1 cellular context compared by ENCODE assay signal in the genomic region with DNA sequence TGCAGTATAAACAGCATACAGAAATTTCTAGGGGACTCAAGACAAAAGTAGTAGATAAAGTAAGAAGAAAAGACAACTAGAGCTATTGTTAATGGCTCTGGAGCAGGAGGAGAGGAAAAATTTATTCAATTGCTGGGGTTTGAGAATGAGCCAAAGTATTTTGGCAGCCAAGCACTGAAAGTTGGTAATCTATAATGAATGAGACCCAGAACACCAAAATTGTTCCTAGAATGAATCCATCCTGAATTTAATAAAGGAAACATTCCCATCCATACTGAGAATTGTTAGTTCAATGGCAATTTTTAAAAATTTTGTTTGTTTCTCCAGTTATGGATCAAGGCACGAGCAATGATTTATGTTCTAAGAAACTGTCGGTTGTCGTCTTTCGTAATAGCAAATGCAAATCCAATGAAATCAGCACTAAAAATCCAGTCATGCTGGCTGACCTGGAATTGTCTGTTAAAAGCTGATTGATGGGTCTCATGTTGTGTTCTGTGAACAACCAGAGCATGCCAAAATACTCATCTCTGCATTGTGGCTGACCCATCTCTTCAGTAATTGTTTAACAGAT.
TF ChIP-seq lines count a peak whose summit lies in the region.

No MANE protein-coding gene starts in this region.

TF ChIP-seq in HepG2, 621 proteins besides CTCF, POLR2A, EP300 and RAD21 (continued from another document):
- TF ChIP-seq ZNF557 (CRISPR knock-in tag; IDR thresholded peaks at IDR 0.05) = no peak
- TF ChIP-seq ARID5B (CRISPR knock-in tag; IDR thresholded peaks at IDR 0.05) = no peak
- no peak for TF ChIP-seq ZBTB1 (CRISPR knock-in tag; IDR thresholded peaks at IDR 0.05; ENCODE audit: borderline replicate concordance)
- TF ChIP-seq ZNF251 (CRISPR knock-in tag; IDR thresholded peaks at IDR 0.05) = no peak
- TF ChIP-seq ISX (CRISPR knock-in tag; conservative IDR thresholded peaks at IDR 0.05) = no peak
- TF ChIP-seq, protein P1, sequence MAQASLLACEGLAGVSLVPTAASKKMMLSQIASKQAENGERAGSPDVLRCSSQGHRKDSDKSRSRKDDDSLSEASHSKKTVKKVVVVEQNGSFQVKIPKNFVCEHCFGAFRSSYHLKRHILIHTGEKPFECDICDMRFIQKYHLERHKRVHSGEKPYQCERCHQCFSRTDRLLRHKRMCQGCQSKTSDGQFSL (CRISPR knock-in tag; IDR thresholded peaks at IDR 0.05) = no peak
